In the genomic region with DNA sequence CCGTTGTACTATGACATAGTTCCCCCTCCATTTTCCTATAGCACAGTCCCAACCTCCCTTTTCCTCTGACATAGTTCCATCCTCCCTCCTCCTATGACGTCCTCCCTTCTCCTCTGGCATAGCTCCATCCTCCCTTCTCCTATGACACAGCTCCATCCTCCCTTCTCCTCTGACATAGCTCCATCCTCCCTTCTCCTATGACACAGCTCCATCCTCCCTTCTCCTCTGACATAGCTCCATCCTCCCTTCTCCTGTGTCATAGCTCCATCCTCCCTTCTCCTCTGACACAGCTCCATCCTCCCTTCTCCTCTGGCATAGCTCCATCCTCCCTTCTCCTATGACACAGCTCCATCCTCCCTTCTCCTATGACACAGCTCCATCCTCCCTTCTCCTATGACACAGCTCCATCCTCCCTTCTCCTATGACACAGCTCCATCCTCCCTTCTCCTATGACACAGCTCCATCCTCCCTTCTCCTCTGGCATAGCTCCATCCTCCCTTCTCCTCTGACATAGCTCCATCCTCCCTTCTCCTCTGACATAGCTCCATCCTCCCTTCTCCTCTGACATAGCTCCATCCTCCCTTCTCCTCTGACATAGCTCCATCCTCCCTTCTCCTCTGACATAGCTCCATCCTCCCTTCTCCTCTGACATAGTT, we compare ENCODE assay signal across 7 cellular contexts. TPM values are rescaled to one million over a fixed set of nuclear protein-coding genes. Genes with fewer than 3 reads are reported as not detected.
"Had no signal": no experiment of that assay in that cellular context is flagged by ENCODE, and none has a peak within 500 bp of the region (broad histone marks: within the 10 kb centered on the region; RNA-seq: fewer than 3 reads in every experiment).

No MANE protein-coding gene starts in this region.

RNA-seq across cellular contexts. Expression of a gene that starts 26.6 kb away (rescaled TPM):
- total RNA-seq: activated CD8-positive, alpha-beta T cell treated with anti-CD3 and anti-CD28 coated beads for 36 hours; activated naive CD4-positive, alpha-beta T cell treated with anti-CD3 and anti-CD28 coated beads for 36 hours; activated naive CD8-positive, alpha-beta T cell treated with anti-CD3 and anti-CD28 coated beads for 36 hours; activated T-helper 1 cell treated with anti-CD3 and anti-CD28 coated beads, Interleukin-12 subunit alpha, Interleukin-12 subunit beta, Interleukin-2, Interleukin-4 antibody, amounts not matched to agents 30 ng/mL and 10 ng/mL and 1 ng/mL, durations not matched to agents 14 hours and 24 hours and 36 hours; activated T-helper 2 cell treated with anti-CD3 and anti-CD28 coated beads, Interferon-gamma antibody, Interleukin-2, Interleukin-4, amounts not matched to agents 10 μg/mL and 5 μg/mL and 100 μg/mL, durations not matched to agents 14 hours and 24 hours and 36 hours; T-helper 2 cell treated with Interferon-gamma antibody and Interleukin-4, amounts not matched to agents 100 ng/mL and 5 ng/mL, for 36 hours; WTC11 had no signal
